ENCODE assay signal across 25 cellular contexts in genomic region chr6:28707387-28708282, GRCh38.
"Had no signal": no experiment of that assay in that cellular context is flagged by ENCODE, and none has a peak within 500 bp of the region (broad histone marks: within the 10 kb centered on the region; RNA-seq: fewer than 3 reads in every experiment).

No MANE protein-coding gene starts in this region.

- H3K4me1 ChIP-seq: gastrocnemius medialis, pancreas had no signal

- DNase-seq: activated CD4-positive, alpha-beta memory T cell treated with anti-CD3 and anti-CD28 coated beads for 36 hours; activated naive CD4-positive, alpha-beta T cell treated with anti-CD3 and anti-CD28 coated beads, Interleukin-2, amount 10 ng/mL, durations not matched to agents 7 days and 5 days; activated T-cell treated with anti-CD3 and anti-CD28 coated beads, Interleukin-2, amount 50 U/mL, for 48 hours; aorta; central memory CD4-positive, alpha-beta T cell; dermis blood vessel endothelial cell; effector CD8-positive, alpha-beta T cell; esophagus squamous epithelium; gastrocnemius medialis; head of caudate nucleus; hypothalamus; left ventricle myocardium superior; naive thymus-derived CD4-positive, alpha-beta T cell; pancreas; right cardiac atrium; stimulated activated CD4-positive, alpha-beta T cell treated with anti-CD3 and anti-CD28 coated beads, Interleukin-12 subunit alpha, Interleukin-12 subunit beta, amount 100 ng/mL, for 4 hours; stimulated activated CD4-positive, alpha-beta T cell treated with anti-CD3 and anti-CD28 coated beads, Interleukin-4, amount 100 ng/mL, for 4 hours; stimulated activated naive CD8-positive, alpha-beta T cell treated with anti-CD3 and anti-CD28 coated beads, Interleukin-15, amount 100 ng/mL, for 72 hours; SW 1271; T-helper 17 cell; tibial artery; WERI-Rb-1 had no signal

- H3K4me3 Mint-ChIP-seq: activated CD4-positive, alpha-beta memory T cell treated with anti-CD3 and anti-CD28 coated beads for 36 hours; activated naive CD4-positive, alpha-beta T cell treated with anti-CD3 and anti-CD28 coated beads, Interleukin-2, amount 10 ng/mL, durations not matched to agents 7 days and 5 days; memory B cell; T-helper 17 cell had no signal

- H3K9me3 ChIP-seq: neutrophil had no signal

- ATAC-seq: gastrocnemius medialis; left ventricle myocardium superior; naive thymus-derived CD4-positive, alpha-beta T cell; pancreas; right cardiac atrium; stimulated activated naive CD8-positive, alpha-beta T cell treated with anti-CD3 and anti-CD28 coated beads, Interleukin-15, amount 100 ng/mL, for 72 hours; T-helper 17 cell had no signal

- H3K27ac ChIP-seq: esophagus squamous epithelium, gastrocnemius medialis, neutrophil, pancreas, SK-N-MC, tibial artery, WERI-Rb-1 had no signal

- H3K4me3 ChIP-seq: esophagus squamous epithelium, gastrocnemius medialis, pancreas, tibial artery had no signal

- H3K36me3 ChIP-seq: esophagus squamous epithelium, gastrocnemius medialis, neutrophil, pancreas, tibial artery, WERI-Rb-1 had no signal

- H3K27ac Mint-ChIP-seq: activated CD4-positive, alpha-beta memory T cell treated with anti-CD3 and anti-CD28 coated beads for 36 hours; activated naive CD4-positive, alpha-beta T cell treated with anti-CD3 and anti-CD28 coated beads, Interleukin-2, amount 10 ng/mL, durations not matched to agents 7 days and 5 days; memory B cell; stimulated activated naive CD8-positive, alpha-beta T cell treated with anti-CD3 and anti-CD28 coated beads, Interleukin-15, amount 100 ng/mL, for 72 hours; T-helper 17 cell had no signal
